ENCODE assay signal across 1 cellular context in the genomic region with DNA sequence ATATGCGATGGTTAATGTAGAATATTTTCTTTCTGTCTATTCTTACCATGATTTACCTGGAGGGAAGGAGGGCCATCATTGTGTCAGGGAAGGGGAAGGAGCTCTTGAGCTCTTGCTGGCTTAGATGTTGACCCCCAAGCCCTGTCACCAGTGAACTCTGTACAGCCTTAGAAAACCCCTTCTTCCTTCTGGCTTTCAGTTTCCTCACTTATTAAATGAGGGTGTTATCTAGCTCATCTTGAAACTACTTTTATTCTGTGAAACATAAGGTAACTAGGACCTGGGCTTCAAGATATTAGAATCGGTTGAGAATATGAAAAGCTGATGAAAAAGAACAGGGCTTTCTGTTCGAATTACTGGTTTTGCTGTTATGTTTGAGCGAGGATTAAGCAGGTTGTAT.
TF ChIP-seq lines count a peak whose summit lies in the region.

No MANE protein-coding gene starts in this region.

TF ChIP-seq in SK-N-SH treated with all-trans-retinoic acid at 6 μM for 48 hours, 23 proteins besides CTCF, POLR2A, EP300 and RAD21 (continued from another document):
- TF ChIP-seq, protein P1, sequence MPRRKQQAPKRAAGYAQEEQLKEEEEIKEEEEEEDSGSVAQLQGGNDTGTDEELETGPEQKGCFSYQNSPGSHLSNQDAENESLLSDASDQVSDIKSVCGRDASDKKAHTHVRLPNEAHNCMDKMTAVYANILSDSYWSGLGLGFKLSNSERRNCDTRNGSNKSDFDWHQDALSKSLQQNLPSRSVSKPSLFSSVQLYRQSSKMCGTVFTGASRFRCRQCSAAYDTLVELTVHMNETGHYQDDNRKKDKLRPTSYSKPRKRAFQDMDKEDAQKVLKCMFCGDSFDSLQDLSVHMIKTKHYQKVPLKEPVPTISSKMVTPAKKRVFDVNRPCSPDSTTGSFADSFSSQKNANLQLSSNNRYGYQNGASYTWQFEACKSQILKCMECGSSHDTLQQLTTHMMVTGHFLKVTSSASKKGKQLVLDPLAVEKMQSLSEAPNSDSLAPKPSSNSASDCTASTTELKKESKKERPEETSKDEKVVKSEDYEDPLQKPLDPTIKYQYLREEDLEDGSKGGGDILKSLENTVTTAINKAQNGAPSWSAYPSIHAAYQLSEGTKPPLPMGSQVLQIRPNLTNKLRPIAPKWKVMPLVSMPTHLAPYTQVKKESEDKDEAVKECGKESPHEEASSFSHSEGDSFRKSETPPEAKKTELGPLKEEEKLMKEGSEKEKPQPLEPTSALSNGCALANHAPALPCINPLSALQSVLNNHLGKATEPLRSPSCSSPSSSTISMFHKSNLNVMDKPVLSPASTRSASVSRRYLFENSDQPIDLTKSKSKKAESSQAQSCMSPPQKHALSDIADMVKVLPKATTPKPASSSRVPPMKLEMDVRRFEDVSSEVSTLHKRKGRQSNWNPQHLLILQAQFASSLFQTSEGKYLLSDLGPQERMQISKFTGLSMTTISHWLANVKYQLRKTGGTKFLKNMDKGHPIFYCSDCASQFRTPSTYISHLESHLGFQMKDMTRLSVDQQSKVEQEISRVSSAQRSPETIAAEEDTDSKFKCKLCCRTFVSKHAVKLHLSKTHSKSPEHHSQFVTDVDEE (CRISPR knock-in tag; IDR thresholded peaks at IDR 0.05): no peak
